ENCODE assay signal across 27 cellular contexts in genomic region chr3:124053871-124054270, GRCh38. TPM values are rescaled to one million over a fixed set of nuclear protein-coding genes. Genes with fewer than 3 reads are reported as not detected.
DNase-seq lines count a peak whose midpoint lies in the region; ATAC-seq and TF ChIP-seq lines count a peak whose summit lies in the region.
"Had no signal": no experiment of that assay in that cellular context is flagged by ENCODE, and none has a peak within 500 bp of the region (broad histone marks: within the 10 kb centered on the region; RNA-seq: fewer than 3 reads in every experiment).

No MANE protein-coding gene starts in this region.

- 0 out of 2 replicates have a peak, but pooled peaks cover 13% of the 10 kb centered on the region for H4K20me1 ChIP-seq in BLaER1

- no peak overlapping the region for H3K4me3 ChIP-seq in BLaER1
- no peak overlapping the region for H3K4me3 ChIP-seq in body of pancreas
- H3K4me3 ChIP-seq in CD8-positive, alpha-beta memory T cell (ENCODE audit: low read length), result no peak overlapping the region
- H3K4me3 ChIP-seq: heart left ventricle, left ventricle myocardium inferior, MG63, ovary, Peyer's patch, SJCRH30, stomach, transverse colon had no signal

- TF ChIP-seq CTCF in body of pancreas (IDR thresholded peaks at IDR 0.05), result no peak

- no peaks in the 10 kb centered on the region for H3K4me1 Mint-ChIP-seq in CD8-positive, alpha-beta memory T cell
- H3K4me1 Mint-ChIP-seq: activated CD4-positive, alpha-beta T cell treated with anti-CD3 and anti-CD28 coated beads for 36 hours had no signal

- no peaks in the 10 kb centered on the region for H3K9me3 Mint-ChIP-seq in CD8-positive, alpha-beta memory T cell
- H3K9me3 Mint-ChIP-seq: activated naive CD4-positive, alpha-beta T cell treated with anti-CD3 and anti-CD28 coated beads for 36 hours; natural killer cell treated with Interleukin-12 subunit alpha and Interleukin-12 subunit beta and Interleukin-15 and Interleukin-18, amount 100 ng/mL, for 72 hours had no signal

- ATAC-seq in body of pancreas (peak; percentile 53), GM19035 (IDR thresholded peaks at IDR 0.05; ENCODE audit: unreplicated experiment) (no peak)
- ATAC-seq: activated CD4-positive, alpha-beta T cell treated with anti-CD3 and anti-CD28 coated beads for 36 hours; heart left ventricle; natural killer cell treated with Interleukin-12 subunit alpha and Interleukin-12 subunit beta and Interleukin-15 and Interleukin-18, amount 100 ng/mL, for 72 hours; right cardiac atrium had no signal

- H3K27me3 ChIP-seq in BLaER1 (no peaks in the 10 kb centered on the region), body of pancreas (no peaks in the 10 kb centered on the region)
- H3K27me3 ChIP-seq in CD8-positive, alpha-beta memory T cell (ENCODE audit: insufficient read depth, low read length, poor library complexity, severe bottlenecking), result no peaks in the 10 kb centered on the region
- H3K27me3 ChIP-seq: heart left ventricle, ovary, Peyer's patch, SJCRH30, stomach, transverse colon had no signal

- DNase-seq in DMS53 (lab: John Stamatoyannopoulos, UW), result peak; percentile 68
- DNase-seq in DMS53 treated with DMSO at 0.1 percent for 48 hours (lab: John Stamatoyannopoulos, UW; ENCODE audit: unreplicated experiment), result no peak
- peak; percentile 19 to 80 (median 42) for DNase-seq in NCI-H1417 (lab: John Stamatoyannopoulos, UW)
- peak in 1 of 4 donors; percentile 13 for DNase-seq in body of pancreas
- no peak for DNase-seq in CD8-positive, alpha-beta memory T cell
- DNase-seq in GM19238 (ENCODE audit: insufficient read length, low spot score), result no peak
- DNase-seq: 8988T; activated CD4-positive, alpha-beta T cell treated with anti-CD3 and anti-CD28 coated beads for 36 hours; activated naive CD4-positive, alpha-beta T cell treated with anti-CD3 and anti-CD28 coated beads for 36 hours; activated T-cell treated with anti-CD3 and anti-CD28 coated beads, Interleukin-2, amount 50 U/mL, for 48 hours; AML-193; anterior cingulate cortex; central memory CD4-positive, alpha-beta T cell; heart left ventricle; left ventricle myocardium inferior; MG63; midbrain; ovary; Peyer's patch; right cardiac atrium; SJCRH30; stomach; T-helper 1 cell; transverse colon had no signal

- H3K9me3 ChIP-seq in BLaER1 (peaks cover 15% of the 10 kb centered on the region), body of pancreas (no peaks in the 10 kb centered on the region)
- H3K9me3 ChIP-seq in CD8-positive, alpha-beta memory T cell (ENCODE audit: low read length), result no peaks in the 10 kb centered on the region
- H3K9me3 ChIP-seq: heart left ventricle, left ventricle myocardium inferior, MG63, ovary, Peyer's patch, stomach, transverse colon had no signal

- CTCF ChIA-PET in CD8-positive, alpha-beta memory T cell (lab: Charles Lee), result no interaction called here

- POLR2A ChIA-PET in CD8-positive, alpha-beta memory T cell (lab: Charles Lee), result no interaction called here

- no peak overlapping the region for H3K4me3 Mint-ChIP-seq in CD8-positive, alpha-beta memory T cell
- H3K4me3 Mint-ChIP-seq: activated CD4-positive, alpha-beta T cell treated with anti-CD3 and anti-CD28 coated beads for 36 hours; activated naive CD4-positive, alpha-beta T cell treated with anti-CD3 and anti-CD28 coated beads for 36 hours; natural killer cell treated with Interleukin-12 subunit alpha and Interleukin-12 subunit beta and Interleukin-15 and Interleukin-18, amount 100 ng/mL, for 72 hours had no signal

- H3K27ac ChIP-seq in BLaER1, result no peak overlapping the region
- H3K27ac ChIP-seq in body of pancreas, result no peak overlapping the region
- no peak overlapping the region for H3K27ac ChIP-seq in CD8-positive, alpha-beta memory T cell (ENCODE audit: low read depth, low read length)
- H3K27ac ChIP-seq: heart left ventricle, left ventricle myocardium inferior, ovary, Peyer's patch, SJCRH30, stomach, transverse colon had no signal

- TF ChIP-seq POLR2A in body of pancreas (IDR thresholded peaks at IDR 0.05), result no peak

- intact Hi-C loops in body of pancreas (cut with DNase I), result no loop called here

- H3K36me3 ChIP-seq in BLaER1 (no peaks in the 10 kb centered on the region; the same call in 1 of the 2 replicates), body of pancreas (replicated peaks in 1 of 2; ENCODE audit: insufficient read depth in 1 of 2, low read depth in 2 of 2) (no peaks in the 10 kb centered on the region)
- H3K36me3 ChIP-seq in CD8-positive, alpha-beta memory T cell (ENCODE audit: insufficient read depth, low read length), result no peaks in the 10 kb centered on the region
- H3K36me3 ChIP-seq: heart left ventricle, left ventricle myocardium inferior, MG63, ovary, Peyer's patch, SJCRH30, stomach, transverse colon had no signal

- H3K27ac Mint-ChIP-seq in CD8-positive, alpha-beta memory T cell, result no peak overlapping the region
- H3K27ac Mint-ChIP-seq: activated CD4-positive, alpha-beta T cell treated with anti-CD3 and anti-CD28 coated beads for 36 hours; activated naive CD4-positive, alpha-beta T cell treated with anti-CD3 and anti-CD28 coated beads for 36 hours; natural killer cell treated with Interleukin-12 subunit alpha and Interleukin-12 subunit beta and Interleukin-15 and Interleukin-18, amount 100 ng/mL, for 72 hours had no signal

- no peaks in the 10 kb centered on the region for H3K36me3 Mint-ChIP-seq in CD8-positive, alpha-beta memory T cell
- H3K36me3 Mint-ChIP-seq: natural killer cell treated with Interleukin-12 subunit alpha and Interleukin-12 subunit beta and Interleukin-15 and Interleukin-18, amount 100 ng/mL, for 72 hours had no signal

- H3K9ac ChIP-seq in BLaER1, result no peak overlapping the region

- H3K4me1 ChIP-seq in BLaER1 (peaks cover 11% of the 10 kb centered on the region), body of pancreas (no peaks in the 10 kb centered on the region)
- H3K4me1 ChIP-seq in CD8-positive, alpha-beta memory T cell (ENCODE audit: insufficient read depth, low read length), result no peaks in the 10 kb centered on the region
- H3K4me1 ChIP-seq: Peyer's patch had no signal

- peak overlapping the region; percentile 36; the same call in 1 of the 2 replicates for H3K4me2 ChIP-seq in BLaER1

- H3K27me3 Mint-ChIP-seq in CD8-positive, alpha-beta memory T cell, result peaks cover 9 to 39% of the 10 kb centered on the region in 2 donors

RNA-seq across cellular contexts. Expression of gene KALRN, which starts 20.7 kb away (rescaled TPM):
- total RNA-seq in body of pancreas, result 10 to 100 TPM; 22.6 to 33.0 TPM
- total RNA-seq in CD8-positive, alpha-beta memory T cell, result 1 to 10 TPM; 5.1 to 5.4 TPM
- 2.6 TPM for polyA plus RNA-seq in CD8-positive, alpha-beta memory T cell

Comparison
In these comparisons a context has a peak if more than half of its experiments do, and no peak if none do; other contexts are left out.
1. DNase-seq: peak in DMS53 (single experiment) and NCI-H1417 (3 of 3); none in DMS53 treated with DMSO at 0.1 percent for 48 hours (single experiment), CD8-positive, alpha-beta memory T cell (0 of 5) and GM19238 (single experiment).